Comparison of ENCODE assay signal across 9 cellular contexts in the genomic region with DNA sequence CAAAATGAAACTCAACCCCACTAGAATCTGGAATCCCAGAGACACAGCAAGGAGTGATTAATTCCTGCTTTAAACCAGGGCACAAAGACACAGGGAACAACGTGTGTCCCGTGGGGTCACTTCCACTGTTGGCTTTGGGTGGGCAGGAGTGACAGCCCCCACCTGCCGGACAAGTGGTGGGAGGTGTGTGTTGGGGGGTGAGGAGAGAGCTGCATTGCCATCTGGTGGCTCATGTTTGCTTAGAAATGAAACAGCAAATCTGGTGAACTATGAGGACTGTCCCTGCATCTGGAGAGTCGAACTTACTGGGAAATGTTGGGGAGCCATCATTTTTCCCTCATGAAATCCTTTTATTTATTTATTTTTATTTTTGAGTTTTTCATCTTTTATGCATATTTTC.
A peak's percentile ranks its signal among the peaks of the same experiment; 100 is the strongest.
DNase-seq lines count a peak whose midpoint lies in the region; ATAC-seq and TF ChIP-seq lines count a peak whose summit lies in the region.
"Had no signal": no experiment of that assay in that cellular context is flagged by ENCODE, and none has a peak within 500 bp of the region (broad histone marks: within the 10 kb centered on the region; RNA-seq: fewer than 3 reads in every experiment).

No MANE protein-coding gene starts in this region.

- no peak for ATAC-seq in GM19395 (IDR thresholded peaks at IDR 0.05; ENCODE audit: unreplicated experiment)
- ATAC-seq in gastrocnemius medialis, result no peak

- H3K79me2 ChIP-seq in GM23248 (ENCODE audit: insufficient read depth) (no peaks in the 10 kb centered on the region), hepatocyte (no peaks in the 10 kb centered on the region)

- in situ Hi-C loops in GM23248 (cut with MboI), result no loop called here
- in situ Hi-C loops in gastrocnemius medialis (cut with MboI; ENCODE audit: low sequenced_read_pairs in 4 of 4), result no loop called here

- CTCF ChIA-PET in AG04450 (lab: Charles Lee), result interaction anchor here (0.7 to 1.0 kb wide), 3 partner anchors 26 to 295 kb away, joined by 3 to 6 read pairs (median 3); no protein-coding TSS in a partner anchor

- H3K9ac ChIP-seq in GM23248, result no peak overlapping the region

- H3K4me3 ChIP-seq in AG04450 (ENCODE audit: low read depth, low read length) (peak overlapping the region; percentile 40), GM23248 (peak overlapping the region; percentile 52), WERI-Rb-1 (ENCODE audit: low read depth, low read length) (no peak overlapping the region), hepatocyte (no peak overlapping the region), gastrocnemius medialis (no peak overlapping the region)
- H3K4me3 ChIP-seq: suprapubic skin had no signal

- DNase-seq in AG04450 (ENCODE audit: low read depth, low spot score) (no peak), GM23248 (peak; percentile 47), WERI-Rb-1 (no peak), hepatocyte (ENCODE audit: low spot score) (no peak), MV-4-11 (lab: John Stamatoyannopoulos, UW) (no peak), NCI-H2196 treated with DMSO at 0.1 percent for 48 hours (lab: John Stamatoyannopoulos, UW; ENCODE audit: unreplicated experiment) (no peak), gastrocnemius medialis (no peak)

- TF ChIP-seq CTCF in AG04450 (IDR thresholded peaks at IDR 0.05; ENCODE audit: low read depth, low read length), result peak; percentile 47
- peak; percentile 71 for TF ChIP-seq CTCF in WERI-Rb-1 (IDR thresholded peaks at IDR 0.05; ENCODE audit: low read depth, low read length)
- peak; percentile 40 for TF ChIP-seq CTCF in hepatocyte (IDR thresholded peaks at IDR 0.05; ENCODE audit: poor library complexity)
- TF ChIP-seq CTCF in gastrocnemius medialis (IDR thresholded peaks at IDR 0.05 in 4 of 5, conservative IDR thresholded peaks at IDR 0.05 in 1 of 5), result peak in 1 of 5 experiments; percentile 10

- no peaks in the 10 kb centered on the region for H3K4me1 ChIP-seq in GM23248 (ENCODE audit: insufficient read depth)
- peaks cover 8% of the 10 kb centered on the region for H3K4me1 ChIP-seq in hepatocyte (ENCODE audit: insufficient read depth)
- H3K4me1 ChIP-seq in gastrocnemius medialis, result no peaks in the 10 kb centered on the region

- H3K9me2 ChIP-seq in GM23248 (ENCODE audit: insufficient read depth) (no peaks in the 10 kb centered on the region), hepatocyte (replicated peaks; ENCODE audit: insufficient read depth) (no peaks in the 10 kb centered on the region)

- no peak overlapping the region for H2AFZ ChIP-seq in GM23248
- no peak overlapping the region for H2AFZ ChIP-seq in hepatocyte

- POLR2A ChIA-PET in AG04450 (lab: Yijun Ruan, JAX), result no interaction called here

- intact Hi-C loops in gastrocnemius medialis (cut with DNase I; ENCODE audit: low total_unique reads), result no loop called here

- H3K27ac ChIP-seq in AG04450 (ENCODE audit: low read depth, low read length) (no peak overlapping the region), GM23248 (no peak overlapping the region), WERI-Rb-1 (no peak overlapping the region), hepatocyte (no peak overlapping the region), gastrocnemius medialis (peak overlapping the region in 2 of 4 donors; percentile 18 to 33)
- H3K27ac ChIP-seq: suprapubic skin had no signal

- H4K20me1 ChIP-seq in GM23248 (ENCODE audit: insufficient read depth), result no peaks in the 10 kb centered on the region
- H4K20me1 ChIP-seq in hepatocyte (ENCODE audit: insufficient read depth, poor library complexity, severe bottlenecking), result no peaks in the 10 kb centered on the region

- no peak for TF ChIP-seq POLR2A in gastrocnemius medialis (IDR thresholded peaks at IDR 0.05)

- peaks cover 50% of the 10 kb centered on the region for H3K27me3 ChIP-seq in AG04450 (ENCODE audit: control insufficient read depth, insufficient read depth, low read length)
- peaks cover 83% of the 10 kb centered on the region for H3K27me3 ChIP-seq in GM23248 (replicated peaks; ENCODE audit: insufficient read depth)
- no peaks in the 10 kb centered on the region for H3K27me3 ChIP-seq in WERI-Rb-1 (ENCODE audit: insufficient read depth, low read depth, severe bottlenecking)
- no peaks in the 10 kb centered on the region for H3K27me3 ChIP-seq in hepatocyte
- no peaks in the 10 kb centered on the region for H3K27me3 ChIP-seq in gastrocnemius medialis
- H3K27me3 ChIP-seq: suprapubic skin had no signal

- no peaks in the 10 kb centered on the region for H3F3A ChIP-seq in GM23248 (ENCODE audit: insufficient read depth)

- no peaks in the 10 kb centered on the region; the same call in 1 of the 2 replicates for H3K9me3 ChIP-seq in AG04450 (ENCODE audit: control insufficient read depth, insufficient read depth, low read length)
- H3K9me3 ChIP-seq in GM23248 (ENCODE audit: low read depth), result no peaks in the 10 kb centered on the region
- no peaks in the 10 kb centered on the region for H3K9me3 ChIP-seq in WERI-Rb-1 (ENCODE audit: severe bottlenecking)
- H3K9me3 ChIP-seq in hepatocyte (ENCODE audit: low read depth), result no peaks in the 10 kb centered on the region
- H3K9me3 ChIP-seq in gastrocnemius medialis, result no peaks in the 10 kb centered on the region
- H3K9me3 ChIP-seq: suprapubic skin had no signal

- WGBS in GM23248 (ENCODE audit: low coverage in 1 of 2, low lambda C conversion rate in 2 of 2, missing lambda C conversion rate in 2 of 2), 2 experiments, result 1 to 3% methylated on average over 4 of the region's 4 CpGs
- WGBS in hepatocyte (ENCODE audit: low lambda C conversion rate, missing lambda C conversion rate), result 59% methylated on average over 4 of the region's 4 CpGs

- H3K4me2 ChIP-seq in GM23248 (ENCODE audit: unreplicated experiment), result peak overlapping the region; percentile 72
- H3K4me2 ChIP-seq in hepatocyte, result no peak overlapping the region

- H3K36me3 ChIP-seq in GM23248 (ENCODE audit: low read depth) (no peaks in the 10 kb centered on the region), WERI-Rb-1 (no peaks in the 10 kb centered on the region), hepatocyte (replicated peaks; ENCODE audit: insufficient read depth, low read depth) (no peaks in the 10 kb centered on the region), gastrocnemius medialis (peaks cover 0 to 56% of the 10 kb centered on the region in 2 donors)
- H3K36me3 ChIP-seq: suprapubic skin had no signal

Comparison
In these comparisons a context has a peak if more than half of its experiments do, and no peak if none do; other contexts are left out.
1. H3K4me3 ChIP-seq: peak in AG04450 (single experiment) and GM23248 (single experiment); none in WERI-Rb-1 (single experiment), hepatocyte (single experiment) and gastrocnemius medialis (0 of 4).